In the genomic region with DNA sequence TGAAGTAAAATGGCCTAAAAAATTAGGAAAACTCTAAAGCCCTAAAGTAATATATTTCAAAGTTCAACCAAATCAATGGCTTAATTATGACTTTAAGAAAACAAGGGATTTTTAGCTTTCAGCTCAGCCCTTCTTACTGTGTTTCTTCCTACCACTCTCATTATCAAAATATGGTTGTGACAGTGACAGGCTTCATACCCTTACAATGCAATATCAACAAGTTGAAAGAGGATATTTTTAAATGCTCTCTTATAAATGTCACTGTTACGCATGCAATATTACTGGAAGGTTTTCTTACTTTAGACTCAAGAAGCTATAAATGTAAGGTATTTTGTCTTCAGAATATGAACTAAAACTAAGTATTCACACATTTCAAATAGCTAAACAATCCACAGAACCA, we compare ENCODE assay signal across 18 cellular contexts.
"Had no signal": no experiment of that assay in that cellular context is flagged by ENCODE, and none has a peak within 500 bp of the region (broad histone marks: within the 10 kb centered on the region; RNA-seq: fewer than 3 reads in every experiment).

No MANE protein-coding gene starts in this region.

- ATAC-seq: foreskin keratinocyte, gastroesophageal sphincter, heart left ventricle, left lung, left ventricle myocardium superior, lower lobe of right lung, mucosa of descending colon had no signal

- DNase-seq: dermis blood vessel endothelial cell; dorsolateral prefrontal cortex; effector CD4-positive, alpha-beta T cell; effector memory CD4-positive, alpha-beta T cell; foreskin keratinocyte; heart left ventricle; hypothalamus; immature natural killer cell; islet precursor cell; kidney; kidney glomerular epithelial cell; left lung; left ventricle myocardium superior; lower lobe of right lung; mesenchymal stem cell; mucosa of descending colon; naive B cell had no signal
